In the genomic region with DNA sequence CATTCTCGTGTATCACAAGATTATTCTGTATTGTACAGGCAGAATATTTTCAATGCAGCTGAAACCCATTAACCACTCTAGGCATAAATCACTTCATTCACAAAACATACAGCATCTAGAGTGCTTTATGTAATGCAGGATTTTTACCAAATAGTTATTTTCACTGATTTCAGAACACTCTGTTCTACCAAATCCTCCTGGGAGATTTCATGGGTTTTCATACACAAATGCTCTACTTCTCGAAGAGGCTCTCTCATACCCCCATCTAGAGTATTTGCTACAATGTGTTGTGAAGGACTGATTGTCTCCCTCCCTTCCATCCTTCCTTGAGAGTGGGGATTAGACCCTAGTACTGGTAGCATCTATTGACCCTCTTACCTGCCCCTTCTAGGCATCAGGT, we compare ENCODE assay signal across 16 cellular contexts.
DNase-seq lines count a peak whose midpoint lies in the region; ATAC-seq and TF ChIP-seq lines count a peak whose summit lies in the region.
"Had no signal": no experiment of that assay in that cellular context is flagged by ENCODE, and none has a peak within 500 bp of the region (broad histone marks: within the 10 kb centered on the region; RNA-seq: fewer than 3 reads in every experiment).

No MANE protein-coding gene starts in this region.

- H3K9me3 ChIP-seq in CD8-positive, alpha-beta T cell (ENCODE audit: low read length) = no peaks in the 10 kb centered on the region
- no peaks in the 10 kb centered on the region for H3K9me3 ChIP-seq in vagina
- no peaks in the 10 kb centered on the region for H3K9me3 ChIP-seq in ascending aorta
- H3K9me3 ChIP-seq: BE2C, HAP-1 had no signal

- H3K9me3 Mint-ChIP-seq in stimulated activated naive CD8-positive, alpha-beta T cell treated with anti-CD3 and anti-CD28 coated beads, Interleukin-15, Interleukin-2, amounts not matched to agents 100 ng/mL and 50 ng/mL, for 24 hours = peaks cover 7% of the 10 kb centered on the region
- no peaks in the 10 kb centered on the region for H3K9me3 Mint-ChIP-seq in CD8-positive, alpha-beta T cell

- no peak for DNase-seq in stimulated activated naive CD8-positive, alpha-beta T cell treated with anti-CD3 and anti-CD28 coated beads, Interleukin-15, Interleukin-2, amounts not matched to agents 100 U/mL and 50 U/mL, for 24 hours
- DNase-seq in fibroblast of gingiva (ENCODE audit: low read depth) (peak; percentile 1), sciatic nerve (ENCODE audit: low spot score) (no peak), vagina (ENCODE audit: extremely low spot score in 2 of 2) (no peak), ascending aorta (ENCODE audit: low spot score in 2 of 2) (no peak)
- no peak for DNase-seq in CD8-positive, alpha-beta T cell
- DNase-seq: ACHN, BE2C, C1 segment of cervical spinal cord, DMS153, DMS79, GDM1, GM23248 had no signal

- no peak overlapping the region for H3K4me3 Mint-ChIP-seq in stimulated activated naive CD8-positive, alpha-beta T cell treated with anti-CD3 and anti-CD28 coated beads, Interleukin-15, Interleukin-2, amounts not matched to agents 100 ng/mL and 50 ng/mL, for 24 hours
- H3K4me3 Mint-ChIP-seq in CD8-positive, alpha-beta T cell = no peak overlapping the region
- H3K4me3 Mint-ChIP-seq: CD4-positive, CD25-positive, alpha-beta regulatory T cell had no signal

- H3K4me1 Mint-ChIP-seq in stimulated activated naive CD8-positive, alpha-beta T cell treated with anti-CD3 and anti-CD28 coated beads, Interleukin-15, Interleukin-2, amounts not matched to agents 100 ng/mL and 50 ng/mL, for 24 hours (ENCODE audit: low read depth) = no peaks in the 10 kb centered on the region
- peaks cover 1% of the 10 kb centered on the region for H3K4me1 Mint-ChIP-seq in CD8-positive, alpha-beta T cell (ENCODE audit: low read depth)
- H3K4me1 Mint-ChIP-seq: CD4-positive, CD25-positive, alpha-beta regulatory T cell had no signal

- no peak overlapping the region for H3K4me3 ChIP-seq in CD8-positive, alpha-beta T cell (ENCODE audit: low read depth, low read length)
- H3K4me3 ChIP-seq in vagina (no peak overlapping the region), ascending aorta (no peak overlapping the region)
- H3K4me3 ChIP-seq: GM23248, HAP-1 had no signal

- no peak for TF ChIP-seq CTCF in CD8-positive, alpha-beta T cell (IDR thresholded peaks at IDR 0.05)
- TF ChIP-seq CTCF in vagina (IDR thresholded peaks at IDR 0.05) = no peak
- TF ChIP-seq CTCF in ascending aorta (IDR thresholded peaks at IDR 0.05) = no peak

- H3K36me3 ChIP-seq in CD8-positive, alpha-beta T cell (ENCODE audit: insufficient read depth, low read length) = no peaks in the 10 kb centered on the region
- no peaks in the 10 kb centered on the region for H3K36me3 ChIP-seq in vagina
- no peaks in the 10 kb centered on the region for H3K36me3 ChIP-seq in ascending aorta
- H3K36me3 ChIP-seq: BE2C, HAP-1 had no signal

- H3K27me3 Mint-ChIP-seq in stimulated activated naive CD8-positive, alpha-beta T cell treated with anti-CD3 and anti-CD28 coated beads, Interleukin-15, Interleukin-2, amounts not matched to agents 100 ng/mL and 50 ng/mL, for 24 hours = no peaks in the 10 kb centered on the region
- no peaks in the 10 kb centered on the region for H3K27me3 Mint-ChIP-seq in CD8-positive, alpha-beta T cell (ENCODE audit: low read depth)
- H3K27me3 Mint-ChIP-seq: CD4-positive, CD25-positive, alpha-beta regulatory T cell had no signal

- TF ChIP-seq POLR2A in vagina (IDR thresholded peaks at IDR 0.05) = no peak

- H3K27me3 ChIP-seq in CD8-positive, alpha-beta T cell (ENCODE audit: insufficient read depth, low read length) = no peaks in the 10 kb centered on the region
- H3K27me3 ChIP-seq in vagina (no peaks in the 10 kb centered on the region), ascending aorta (no peaks in the 10 kb centered on the region)
- H3K27me3 ChIP-seq: BE2C had no signal

- H3K36me3 Mint-ChIP-seq in stimulated activated naive CD8-positive, alpha-beta T cell treated with anti-CD3 and anti-CD28 coated beads, Interleukin-15, Interleukin-2, amounts not matched to agents 100 ng/mL and 50 ng/mL, for 24 hours (ENCODE audit: low read depth) = peaks cover 3% of the 10 kb centered on the region
- H3K36me3 Mint-ChIP-seq in CD8-positive, alpha-beta T cell = no peaks in the 10 kb centered on the region
- H3K36me3 Mint-ChIP-seq: CD4-positive, CD25-positive, alpha-beta regulatory T cell had no signal

- POLR2A ChIA-PET in CD8-positive, alpha-beta T cell (lab: Charles Lee) = no interaction called here

- intact Hi-C loops in sciatic nerve (cut with DNase I) = no loop called here
- intact Hi-C loops in CD8-positive, alpha-beta T cell (cut with DNase I, micrococcal nuclease) = loop anchor here in 1 of 2 experiments (5.0 kb wide), 1 partner anchor 211 kb away; the partner anchor contains the start of gene LRRN3
- intact Hi-C loops in vagina (cut with DNase I) = no loop called here
- intact Hi-C loops in ascending aorta (cut with DNase I) = no loop called here

- H3K4me1 ChIP-seq in CD8-positive, alpha-beta T cell (ENCODE audit: insufficient read depth, low read length) = no peaks in the 10 kb centered on the region
- H3K4me1 ChIP-seq in vagina (no peaks in the 10 kb centered on the region), ascending aorta (no peaks in the 10 kb centered on the region)
- H3K4me1 ChIP-seq: HAP-1 had no signal

- ATAC-seq in stimulated activated naive CD8-positive, alpha-beta T cell treated with anti-CD3 and anti-CD28 coated beads, Interleukin-15, Interleukin-2, amounts not matched to agents 100 U/mL and 50 U/mL, for 24 hours = no peak
- ATAC-seq in sciatic nerve = peak; percentile 71
- ATAC-seq in CD8-positive, alpha-beta T cell = no peak

- CTCF ChIA-PET in CD8-positive, alpha-beta T cell (lab: Charles Lee) = no interaction called here

- no peak overlapping the region for H3K27ac ChIP-seq in CD8-positive, alpha-beta T cell (ENCODE audit: low read depth, low read length)
- H3K27ac ChIP-seq in vagina = no peak overlapping the region
- H3K27ac ChIP-seq in ascending aorta = no peak overlapping the region
- H3K27ac ChIP-seq: GM23248 had no signal

- H3K27ac Mint-ChIP-seq in stimulated activated naive CD8-positive, alpha-beta T cell treated with anti-CD3 and anti-CD28 coated beads, Interleukin-15, Interleukin-2, amounts not matched to agents 100 ng/mL and 50 ng/mL, for 24 hours = peak overlapping the region; percentile 24
- no peak overlapping the region for H3K27ac Mint-ChIP-seq in CD8-positive, alpha-beta T cell
